In genomic region chr5:35852084-35852734, GRCh38 we compare ENCODE assay signal across 8 cellular contexts. TPM values are rescaled to one million over a fixed set of nuclear protein-coding genes. Genes with fewer than 3 reads are reported as not detected.
A peak's percentile ranks its signal among the peaks of the same experiment; 100 is the strongest.
DNase-seq lines count a peak whose midpoint lies in the region; ATAC-seq lines count a peak whose summit lies in the region.

No MANE protein-coding gene starts in this region.

- DNase-seq in activated CD4-positive, alpha-beta T cell treated with anti-CD3 and anti-CD28 coated beads for 4 hours, result peak; percentile 61 to 66
- no peak for DNase-seq in activated CD4-positive, alpha-beta T cell treated with anti-CD3 and anti-CD28 coated beads, Interleukin-2, amount 50 U/mL, for 1 hour
- DNase-seq in MV-4-11 (lab: John Stamatoyannopoulos, UW) (peak; percentile 94), epidermal melanocyte (ENCODE audit: insufficient read length, low spot score) (no peak)
- no peak for DNase-seq in activated naive CD8-positive, alpha-beta T cell treated with anti-CD3 and anti-CD28 coated beads, Interleukin-2, amount 10 ng/mL, durations not matched to agents 7 days and 5 days
- DNase-seq in stimulated activated naive CD8-positive, alpha-beta T cell treated with anti-CD3 and anti-CD28 coated beads, Interleukin-15, amount 100 ng/mL, for 72 hours, result peak; percentile 58 to 78

- H3K4me3 Mint-ChIP-seq in activated naive CD8-positive, alpha-beta T cell treated with anti-CD3 and anti-CD28 coated beads, Interleukin-2, amount 10 ng/mL, durations not matched to agents 7 days and 5 days, result peak overlapping the region; percentile 79
- H3K4me3 Mint-ChIP-seq in stimulated activated naive CD8-positive, alpha-beta T cell treated with anti-CD3 and anti-CD28 coated beads, Interleukin-15, amount 100 ng/mL, for 72 hours, result peak overlapping the region; percentile 70 to 80

- peaks cover 64% of the 10 kb centered on the region for H3K4me1 Mint-ChIP-seq in activated naive CD8-positive, alpha-beta T cell treated with anti-CD3 and anti-CD28 coated beads, Interleukin-2, amount 10 ng/mL, durations not matched to agents 7 days and 5 days
- H3K4me1 Mint-ChIP-seq in stimulated activated naive CD8-positive, alpha-beta T cell treated with anti-CD3 and anti-CD28 coated beads, Interleukin-15, amount 100 ng/mL, for 72 hours, result peaks cover 49% of the 10 kb centered on the region

- POLR2A ChIA-PET in activated naive CD8-positive, alpha-beta T cell treated with anti-CD3 and anti-CD28 coated beads, Interleukin-2, amount 10 ng/mL, durations not matched to agents 7 days and 5 days (lab: Charles Lee), result interaction anchor here (1.2 to 2.2 kb wide), 3 partner anchors 19 to 30 kb away, joined by 4 to 9 read pairs (median 8); no protein-coding TSS in a partner anchor

- H3K27me3 Mint-ChIP-seq in activated naive CD8-positive, alpha-beta T cell treated with anti-CD3 and anti-CD28 coated beads, Interleukin-2, amount 10 ng/mL, durations not matched to agents 7 days and 5 days, result no peaks in the 10 kb centered on the region
- H3K27me3 Mint-ChIP-seq in stimulated activated naive CD8-positive, alpha-beta T cell treated with anti-CD3 and anti-CD28 coated beads, Interleukin-15, amount 100 ng/mL, for 72 hours, result no peaks in the 10 kb centered on the region

- H3K9me3 Mint-ChIP-seq in activated naive CD8-positive, alpha-beta T cell treated with anti-CD3 and anti-CD28 coated beads, Interleukin-2, amount 10 ng/mL, durations not matched to agents 7 days and 5 days, result peaks cover 4% of the 10 kb centered on the region
- H3K9me3 Mint-ChIP-seq in stimulated activated naive CD8-positive, alpha-beta T cell treated with anti-CD3 and anti-CD28 coated beads, Interleukin-15, amount 100 ng/mL, for 72 hours, result peaks cover 14 to 19% of the 10 kb centered on the region in 2 donors

- peak overlapping the region; percentile 92 for H3K27ac Mint-ChIP-seq in activated naive CD8-positive, alpha-beta T cell treated with anti-CD3 and anti-CD28 coated beads, Interleukin-2, amount 10 ng/mL, durations not matched to agents 7 days and 5 days
- peak overlapping the region; percentile 93 to 99 for H3K27ac Mint-ChIP-seq in stimulated activated naive CD8-positive, alpha-beta T cell treated with anti-CD3 and anti-CD28 coated beads, Interleukin-15, amount 100 ng/mL, for 72 hours

- H3K36me3 Mint-ChIP-seq in activated naive CD8-positive, alpha-beta T cell treated with anti-CD3 and anti-CD28 coated beads, Interleukin-2, amount 10 ng/mL, durations not matched to agents 7 days and 5 days, result peaks cover 3% of the 10 kb centered on the region

- ATAC-seq in activated naive CD8-positive, alpha-beta T cell treated with anti-CD3 and anti-CD28 coated beads, Interleukin-2, amount 10 ng/mL, durations not matched to agents 7 days and 5 days (ENCODE audit: low read depth), result peak; percentile 13
- ATAC-seq in stimulated activated naive CD8-positive, alpha-beta T cell treated with anti-CD3 and anti-CD28 coated beads, Interleukin-15, amount 100 ng/mL, for 72 hours, result peak; percentile 56
- no peak for ATAC-seq in HG03571 (IDR thresholded peaks at IDR 0.05; ENCODE audit: unreplicated experiment)
- no peak for ATAC-seq in GM21360 (IDR thresholded peaks at IDR 0.05; ENCODE audit: unreplicated experiment)

RNA-seq across cellular contexts. Expression of gene IL7R, which starts 4.5 kb away (rescaled TPM):
- 100 to 1,000 TPM; 738 to 891 TPM for total RNA-seq in activated naive CD8-positive, alpha-beta T cell treated with anti-CD3 and anti-CD28 coated beads, Interleukin-2, amount 10 ng/mL, durations not matched to agents 7 days and 5 days

Comparison
In these comparisons a context has a peak if more than half of its experiments do, and no peak if none do; other contexts are left out.
1. DNase-seq: peak in activated CD4-positive, alpha-beta T cell treated with anti-CD3 and anti-CD28 coated beads for 4 hours (2 of 2), MV-4-11 (single experiment) and stimulated activated naive CD8-positive, alpha-beta T cell treated with anti-CD3 and anti-CD28 coated beads, Interleukin-15, amount 100 ng/mL, for 72 hours (2 of 2); none in activated CD4-positive, alpha-beta T cell treated with anti-CD3 and anti-CD28 coated beads, Interleukin-2, amount 50 U/mL, for 1 hour (single experiment), activated naive CD8-positive, alpha-beta T cell treated with anti-CD3 and anti-CD28 coated beads, Interleukin-2, amount 10 ng/mL, durations not matched to agents 7 days and 5 days (single experiment) and epidermal melanocyte (single experiment).
2. ATAC-seq: peak in activated naive CD8-positive, alpha-beta T cell treated with anti-CD3 and anti-CD28 coated beads, Interleukin-2, amount 10 ng/mL, durations not matched to agents 7 days and 5 days (single experiment) and stimulated activated naive CD8-positive, alpha-beta T cell treated with anti-CD3 and anti-CD28 coated beads, Interleukin-15, amount 100 ng/mL, for 72 hours (single experiment); none in HG03571 (single experiment) and GM21360 (single experiment).